ENCODE assay signal across 7 cellular contexts in genomic region chr14:45142083-45142482, GRCh38. TPM values are rescaled to one million over a fixed set of nuclear protein-coding genes. Genes with fewer than 3 reads are reported as not detected.
DNase-seq lines count a peak whose midpoint lies in the region; ATAC-seq and TF ChIP-seq lines count a peak whose summit lies in the region.
"Not testable (repeated sequence)": the region's sequence is repeated elsewhere in the genome, so short reads cannot be mapped to it uniquely, and the experiment has no call there.

No MANE protein-coding gene starts in this region.

- intact Hi-C loops in OCI-LY7 (cut with micrococcal nuclease; ENCODE audit: unreplicated experiment); activated B cell treated with CpG ODN at 0.5 μM for 24 hours (cut with micrococcal nuclease): not testable (repeated sequence)

- H3K4me3 Mint-ChIP-seq in T-helper 17 cell, activated B cell treated with CpG ODN at 0.5 μM for 24 hours: not testable (repeated sequence)
- H3K4me3 Mint-ChIP-seq in stimulated activated memory B cell treated with anti-CD40 and anti-IgM and Interleukin-4, amounts not matched to agents 10 μg/mL and 1 μg/mL and 100 μg/mL, for 72 hours, result peak overlapping the region; percentile 56

- peaks cover 68% of the 10 kb centered on the region for H3K79me2 ChIP-seq in OCI-LY7 (ENCODE audit: insufficient read depth, low read depth, low read length)

- POLR2A ChIA-PET in HEK293 (lab: Yijun Ruan, JAX); activated B cell treated with CpG ODN at 0.5 μM for 24 hours (lab: Charles Lee): not testable (repeated sequence)
- POLR2A ChIA-PET in OCI-LY7 (lab: Charles Lee), result interaction anchor here (0.6 to 3.9 kb wide), 2 partner anchors 13 to 42 kb away, joined by 4 to 22 read pairs; no protein-coding TSS in a partner anchor

- ATAC-seq in T-helper 17 cell; stimulated activated memory B cell treated with anti-CD40 and anti-IgM and Interleukin-4, amounts not matched to agents 10 μg/mL and 1 μg/mL and 100 μg/mL, for 72 hours: not testable (repeated sequence)
- ATAC-seq in activated B cell treated with CpG ODN at 0.5 μM for 24 hours (ENCODE audit: low read depth), result peak; percentile 70

- CTCF ChIA-PET in HEK293 (lab: Yijun Ruan, JAX), result interaction anchor here (0.7 kb wide), 1 partner anchor 11 kb away, joined by 3 read pairs; no protein-coding TSS in a partner anchor
- CTCF ChIA-PET in OCI-LY7 (lab: Charles Lee; ENCODE audit: unreplicated experiment); activated B cell treated with CpG ODN at 0.5 μM for 24 hours (lab: Charles Lee): not testable (repeated sequence)

- H3K36me3 Mint-ChIP-seq in T-helper 17 cell (ENCODE audit: low read depth); activated B cell treated with CpG ODN at 0.5 μM for 24 hours (ENCODE audit: low read depth): not testable (repeated sequence)
- H3K36me3 Mint-ChIP-seq in stimulated activated memory B cell treated with anti-CD40 and anti-IgM and Interleukin-4, amounts not matched to agents 10 μg/mL and 1 μg/mL and 100 μg/mL, for 72 hours, result peaks cover 21% of the 10 kb centered on the region

- not testable (repeated sequence) for H3K4me3 ChIP-seq in HEK293 (ENCODE audit: low read depth, low read length); OCI-LY7 (ENCODE audit: low read depth, low read length, poor library complexity, severe bottlenecking)

- DNase-seq in Kasumi-1 (lab: John Stamatoyannopoulos, UW) (peak; percentile 24 to 30), NOMO-1 treated with DMSO at 0.1 percent for 48 hours (lab: John Stamatoyannopoulos, UW; ENCODE audit: unreplicated experiment) (peak; percentile 24), OCI-LY7 (ENCODE audit: low spot score) (peak; percentile 19)
- DNase-seq in T-helper 17 cell, activated B cell treated with CpG ODN at 0.5 μM for 24 hours: not testable (repeated sequence)

- not testable (repeated sequence) for H3K9me3 Mint-ChIP-seq in activated B cell treated with CpG ODN at 0.5 μM for 24 hours; stimulated activated memory B cell treated with anti-CD40 and anti-IgM and Interleukin-4, amounts not matched to agents 10 μg/mL and 1 μg/mL and 100 μg/mL, for 72 hours

- not testable (repeated sequence) for TF ChIP-seq CTCF in HEK293 (tag by site-specific recombination; IDR thresholded peaks at IDR 0.05); OCI-LY7 (conservative IDR thresholded peaks at IDR 0.05; ENCODE audit: low read length); activated B cell treated with CpG ODN at 0.5 μM for 24 hours (IDR thresholded peaks at IDR 0.05)

- H2AFZ ChIP-seq in OCI-LY7 (ENCODE audit: low read length), result not testable (repeated sequence)

- H3K9me2 ChIP-seq in OCI-LY7 (ENCODE audit: insufficient read depth, low read length), result not testable (repeated sequence)

- not testable (repeated sequence) for H3K9me3 ChIP-seq in HEK293 (ENCODE audit: control insufficient read depth, insufficient read depth, low read depth, low read length); OCI-LY7 (ENCODE audit: low read length); T-helper 17 cell (ENCODE audit: control insufficient read depth, low read length, poor library complexity, severe bottlenecking)

- H3K27ac ChIP-seq in HEK293 (ENCODE audit: extremely low read depth, low read depth, low read length); OCI-LY7 (ENCODE audit: low read depth, low read length, poor library complexity, severe bottlenecking): not testable (repeated sequence)

- H3K36me3 ChIP-seq in HEK293 (ENCODE audit: control insufficient read depth in 2 of 2, insufficient read depth in 1 of 2, low read length in 2 of 2) (peaks cover 3 to 11% of the 10 kb centered on the region in 2 experiments; a peak in 2 of 3 replicates), OCI-LY7 (ENCODE audit: insufficient read depth, low read length) (peaks cover 35% of the 10 kb centered on the region)

- H3K4me1 ChIP-seq in HEK293 (ENCODE audit: control insufficient read depth, insufficient read depth, low read length), result not testable (repeated sequence)
- H3K4me1 ChIP-seq in OCI-LY7 (ENCODE audit: insufficient read depth, low read length, poor library complexity, severe bottlenecking), result peaks cover 33% of the 10 kb centered on the region

- peak overlapping the region; percentile 53 for H3K27ac Mint-ChIP-seq in T-helper 17 cell
- not testable (repeated sequence) for H3K27ac Mint-ChIP-seq in activated B cell treated with CpG ODN at 0.5 μM for 24 hours
- H3K27ac Mint-ChIP-seq in stimulated activated memory B cell treated with anti-CD40 and anti-IgM and Interleukin-4, amounts not matched to agents 10 μg/mL and 1 μg/mL and 100 μg/mL, for 72 hours, result peak overlapping the region; percentile 40

- peak overlapping the region; percentile 42 for H3K4me2 ChIP-seq in OCI-LY7 (ENCODE audit: low read length)

- not testable (repeated sequence) for H3K27me3 Mint-ChIP-seq in T-helper 17 cell; activated B cell treated with CpG ODN at 0.5 μM for 24 hours; stimulated activated memory B cell treated with anti-CD40 and anti-IgM and Interleukin-4, amounts not matched to agents 10 μg/mL and 1 μg/mL and 100 μg/mL, for 72 hours

- H4K20me1 ChIP-seq in OCI-LY7 (ENCODE audit: insufficient read depth, low read length), result peaks cover 19% of the 10 kb centered on the region

- not testable (repeated sequence) for BruUV-seq in OCI-LY7 (replicated peaks; lab: Mats Ljungman, UMichigan)

- H3K4me1 Mint-ChIP-seq in T-helper 17 cell (peaks cover 19% of the 10 kb centered on the region), activated B cell treated with CpG ODN at 0.5 μM for 24 hours (peaks cover 32% of the 10 kb centered on the region)
- H3K4me1 Mint-ChIP-seq in stimulated activated memory B cell treated with anti-CD40 and anti-IgM and Interleukin-4, amounts not matched to agents 10 μg/mL and 1 μg/mL and 100 μg/mL, for 72 hours, result peaks cover 50% of the 10 kb centered on the region

TF ChIP-seq in HEK293, 187 proteins besides CTCF, POLR2A, EP300 and RAD21:
- peak; percentile 73; the same call in 1 of the 2 replicates for TF ChIP-seq ZNF677 (tag by site-specific recombination; IDR thresholded peaks at IDR 0.05)
TF ChIP-seq in HEK293: peak in this region for 1; not testable (repeated sequence) for 186.

RNA-seq across cellular contexts. Expression of gene FANCM, which starts 6.4 kb away (rescaled TPM):
- 22.2 and 23.4 TPM in 2 replicates for total RNA-seq in OCI-LY7 (2014; rRNA removed; shearing (Covaris generic))
- total RNA-seq in OCI-LY7 (2022) (24.0 and 27.7 TPM in 2 replicates), T-helper 17 cell (1 to 10 TPM; 7.9 to 8.9 TPM), activated B cell treated with CpG ODN at 0.5 μM for 24 hours (9.0 and 13.4 TPM in 2 replicates)

RNA-seq across cellular contexts. Expression of gene FKBP3, which starts 7.8 kb away (rescaled TPM):
- total RNA-seq in OCI-LY7 (2014; rRNA removed; shearing (Covaris generic)), result 22.4 and 24.2 TPM in 2 replicates
- 41.1 and 44.3 TPM in 2 replicates for total RNA-seq in OCI-LY7 (2022)
- 10 to 100 TPM; 30.1 to 31.4 TPM for total RNA-seq in T-helper 17 cell
- 54.8 and 58.3 TPM in 2 replicates for total RNA-seq in activated B cell treated with CpG ODN at 0.5 μM for 24 hours

RNA-seq across cellular contexts. Expression of gene PRPF39, which starts 58.2 kb away (rescaled TPM):
- 39.5 and 43.5 TPM in 2 replicates for total RNA-seq in OCI-LY7 (2014; rRNA removed; shearing (Covaris generic))
- total RNA-seq in OCI-LY7 (2022), result 41.8 and 47.8 TPM in 2 replicates
- 10 to 100 TPM; 62.7 to 65.5 TPM for total RNA-seq in T-helper 17 cell
- total RNA-seq in activated B cell treated with CpG ODN at 0.5 μM for 24 hours, result 46.0 and 53.4 TPM in 2 replicates
